In genomic region chr4:5888706-5889696, GRCh38 we compare ENCODE assay signal across 9 cellular contexts. TPM values are rescaled to one million over a fixed set of nuclear protein-coding genes. Genes with fewer than 3 reads are reported as not detected.
DNase-seq lines count a peak whose midpoint lies in the region; ATAC-seq and TF ChIP-seq lines count a peak whose summit lies in the region.
"Had no signal": no experiment of that assay in that cellular context is flagged by ENCODE, and none has a peak within 500 bp of the region (broad histone marks: within the 10 kb centered on the region; RNA-seq: fewer than 3 reads in every experiment).

No MANE protein-coding gene starts in this region.

- ATAC-seq in activated CD8-positive, alpha-beta T cell treated with anti-CD3 and anti-CD28 coated beads, Interleukin-2, amount 10 ng/mL, durations not matched to agents 7 days and 5 days: no peak
- ATAC-seq in activated CD8-positive, alpha-beta T cell treated with anti-CD3 and anti-CD28 coated beads for 36 hours: no peak
- no peak for ATAC-seq in GM19035 (IDR thresholded peaks at IDR 0.05; ENCODE audit: unreplicated experiment)

- H3K27ac Mint-ChIP-seq in activated CD8-positive, alpha-beta T cell treated with anti-CD3 and anti-CD28 coated beads, Interleukin-2, amount 10 ng/mL, durations not matched to agents 7 days and 5 days: no peak overlapping the region
- H3K27ac Mint-ChIP-seq in activated CD8-positive, alpha-beta T cell treated with anti-CD3 and anti-CD28 coated beads for 36 hours: no peak overlapping the region

- no peak for TF ChIP-seq CTCF in activated CD8-positive, alpha-beta T cell treated with anti-CD3 and anti-CD28 coated beads for 36 hours (IDR thresholded peaks at IDR 0.05)
- no peak for TF ChIP-seq CTCF in stomach (IDR thresholded peaks at IDR 0.05)

- no peak for DNase-seq in activated CD8-positive, alpha-beta T cell treated with anti-CD3 and anti-CD28 coated beads, Interleukin-2, amount 10 ng/mL, durations not matched to agents 7 days and 5 days
- no peak for DNase-seq in activated CD8-positive, alpha-beta T cell treated with anti-CD3 and anti-CD28 coated beads for 36 hours
- DNase-seq in SJCRH30 (no peak), stomach (no peak), NCI-H510A (lab: John Stamatoyannopoulos, UW) (no peak), A172 (ENCODE audit: low spot score) (no peak)
- DNase-seq: GDM1 had no signal

- intact Hi-C loops in activated CD8-positive, alpha-beta T cell treated with anti-CD3 and anti-CD28 coated beads for 36 hours (cut with micrococcal nuclease): no loop called here
- intact Hi-C loops in stomach (cut with DNase I; ENCODE audit: low total_unique reads): no loop called here

- POLR2A ChIA-PET in activated CD8-positive, alpha-beta T cell treated with anti-CD3 and anti-CD28 coated beads, Interleukin-2, amount 10 ng/mL, durations not matched to agents 7 days and 5 days (lab: Charles Lee): no interaction called here
- POLR2A ChIA-PET in activated CD8-positive, alpha-beta T cell treated with anti-CD3 and anti-CD28 coated beads for 36 hours (lab: Charles Lee): no interaction called here

- H3K9me3 Mint-ChIP-seq in activated CD8-positive, alpha-beta T cell treated with anti-CD3 and anti-CD28 coated beads, Interleukin-2, amount 10 ng/mL, durations not matched to agents 7 days and 5 days (ENCODE audit: insufficient read depth): peaks cover 4% of the 10 kb centered on the region
- H3K9me3 Mint-ChIP-seq in activated CD8-positive, alpha-beta T cell treated with anti-CD3 and anti-CD28 coated beads for 36 hours: no peaks in the 10 kb centered on the region

- H3K27me3 ChIP-seq in SJCRH30 (no peaks in the 10 kb centered on the region), stomach (peaks cover 35 to 98% (median 71%) of the 10 kb centered on the region in 3 donors)

- no peak for TF ChIP-seq POLR2A in stomach (IDR thresholded peaks at IDR 0.05)

- H3K27ac ChIP-seq in SJCRH30 (no peak overlapping the region), stomach (no peak overlapping the region)

- H3K27me3 Mint-ChIP-seq in activated CD8-positive, alpha-beta T cell treated with anti-CD3 and anti-CD28 coated beads, Interleukin-2, amount 10 ng/mL, durations not matched to agents 7 days and 5 days (ENCODE audit: low read depth): peaks cover 60% of the 10 kb centered on the region
- H3K27me3 Mint-ChIP-seq in activated CD8-positive, alpha-beta T cell treated with anti-CD3 and anti-CD28 coated beads for 36 hours: peaks cover 64% of the 10 kb centered on the region

- 8 to 15% (median 9%) methylated on average over 21 to 28 of the region's 28 CpGs for WGBS in stomach, 5 donors

- H3K4me1 Mint-ChIP-seq in activated CD8-positive, alpha-beta T cell treated with anti-CD3 and anti-CD28 coated beads, Interleukin-2, amount 10 ng/mL, durations not matched to agents 7 days and 5 days (ENCODE audit: low read depth): peaks cover 7% of the 10 kb centered on the region
- H3K4me1 Mint-ChIP-seq in activated CD8-positive, alpha-beta T cell treated with anti-CD3 and anti-CD28 coated beads for 36 hours (ENCODE audit: low read depth): peaks cover 6% of the 10 kb centered on the region

- no peaks in the 10 kb centered on the region for H3K9me3 ChIP-seq in SJCRH30 (replicated peaks)
- no peaks in the 10 kb centered on the region for H3K9me3 ChIP-seq in stomach

- H3K4me3 Mint-ChIP-seq in activated CD8-positive, alpha-beta T cell treated with anti-CD3 and anti-CD28 coated beads, Interleukin-2, amount 10 ng/mL, durations not matched to agents 7 days and 5 days: peak overlapping the region; percentile 10
- H3K4me3 Mint-ChIP-seq in activated CD8-positive, alpha-beta T cell treated with anti-CD3 and anti-CD28 coated beads for 36 hours: no peak overlapping the region

- peaks cover 3% of the 10 kb centered on the region for H3K36me3 Mint-ChIP-seq in activated CD8-positive, alpha-beta T cell treated with anti-CD3 and anti-CD28 coated beads, Interleukin-2, amount 10 ng/mL, durations not matched to agents 7 days and 5 days (ENCODE audit: low read depth)
- H3K36me3 Mint-ChIP-seq in activated CD8-positive, alpha-beta T cell treated with anti-CD3 and anti-CD28 coated beads for 36 hours (ENCODE audit: low read depth): peaks cover 2% of the 10 kb centered on the region

- 0 out of 2 replicates have a peak, but pooled peaks cover 4% of the 10 kb centered on the region for H3K36me3 ChIP-seq in SJCRH30
- H3K36me3 ChIP-seq in stomach: no peaks in the 10 kb centered on the region

- no peak for TF ChIP-seq EP300 in stomach (IDR thresholded peaks at IDR 0.05)

- CTCF ChIA-PET in activated CD8-positive, alpha-beta T cell treated with anti-CD3 and anti-CD28 coated beads, Interleukin-2, amount 10 ng/mL, durations not matched to agents 7 days and 5 days (lab: Charles Lee): no interaction called here
- CTCF ChIA-PET in activated CD8-positive, alpha-beta T cell treated with anti-CD3 and anti-CD28 coated beads for 36 hours (lab: Charles Lee): no interaction called here

- H3K4me3 ChIP-seq in SJCRH30 (peak overlapping the region; percentile 93), iPS-11a (ENCODE audit: low read depth, low read length) (peak overlapping the region; percentile 34), stomach (peak overlapping the region; percentile 42 to 55 (median 50))

- H3K4me1 ChIP-seq in SJCRH30 (peaks cover 45% of the 10 kb centered on the region), stomach (peaks cover 19 to 43% (median 35%) of the 10 kb centered on the region in 4 donors)

RNA-seq across cellular contexts. Expression of gene CRMP1, which starts 3.9 kb away (rescaled TPM):
- total RNA-seq in activated CD8-positive, alpha-beta T cell treated with anti-CD3 and anti-CD28 coated beads, Interleukin-2, amount 10 ng/mL, durations not matched to agents 7 days and 5 days: not detected
- not detected for total RNA-seq in activated CD8-positive, alpha-beta T cell treated with anti-CD3 and anti-CD28 coated beads for 36 hours
- total RNA-seq in SJCRH30 (2014; rRNA removed; shearing (Covaris generic)): 87.0 and 88.0 TPM in 2 replicates
- total RNA-seq in stomach: 10 to 100 TPM in 1 of 5 donors, 1 to 10 TPM in 3, not detected in 1; 1.2 to 21.4 (median 5.2) TPM
- 1 to 10 TPM; 1.4 to 2.1 (median 1.9) TPM for polyA plus RNA-seq in stomach
- total RNA-seq in A172 (2014; rRNA removed; shearing (Covaris generic)): 51.5 and 55.6 TPM in 2 replicates

Comparison
In these comparisons a context has a peak if more than half of its experiments do, and no peak if none do; other contexts are left out.
1. H3K4me3 ChIP-seq: peak in every context shown above with its lines; median percentile 93 in SJCRH30; 50 in stomach; 34 in iPS-11a.